15 cellular contexts compared by ENCODE assay signal in genomic region chr1:111563619-111564018, GRCh38. TPM values are rescaled to one million over a fixed set of nuclear protein-coding genes. Genes with fewer than 3 reads are reported as not detected.
A peak's percentile ranks its signal among the peaks of the same experiment; 100 is the strongest.
DNase-seq lines count a peak whose midpoint lies in the region; ATAC-seq, FAIRE-seq and TF ChIP-seq lines count a peak whose summit lies in the region.
"Had no signal": no experiment of that assay in that cellular context is flagged by ENCODE, and none has a peak within 500 bp of the region (broad histone marks: within the 10 kb centered on the region; RNA-seq: fewer than 3 reads in every experiment).

No MANE protein-coding gene starts in this region.

- H3K4me3 ChIP-seq in AG04450 (ENCODE audit: low read depth, low read length) (no peak overlapping the region), astrocyte (ENCODE audit: insufficient read depth, low read depth, low read length) (no peak overlapping the region), OCI-LY7 (ENCODE audit: low read depth, low read length, poor library complexity, severe bottlenecking) (no peak overlapping the region)

- H3K4me3 Mint-ChIP-seq in astrocyte (ENCODE audit: unreplicated experiment), result no peak overlapping the region
- H3K4me3 Mint-ChIP-seq: brain; T-helper 1 cell treated with Interleukin-12 subunit alpha and Interleukin-12 subunit beta and Interleukin-4 antibody, amounts not matched to agents 30 μg/mL and 1 μg/mL, for 36 hours had no signal

- H3K4me1 ChIP-seq in astrocyte (ENCODE audit: insufficient read depth, low read length), result peaks cover 41% of the 10 kb centered on the region
- no peaks in the 10 kb centered on the region for H3K4me1 ChIP-seq in OCI-LY7 (ENCODE audit: insufficient read depth, low read length, poor library complexity, severe bottlenecking)

- H3K4me2 ChIP-seq in astrocyte (ENCODE audit: low read length), result peak overlapping the region; percentile 54
- H3K4me2 ChIP-seq in OCI-LY7 (ENCODE audit: low read length), result no peak overlapping the region

- CTCF ChIA-PET in AG04450 (lab: Charles Lee), result interaction anchor here (0.8 to 2.2 kb wide), 3 partner anchors 8 to 82 kb away, joined by 3 to 11 read pairs (median 4); no protein-coding TSS in a partner anchor
- CTCF ChIA-PET in OCI-LY7 (lab: Charles Lee; ENCODE audit: unreplicated experiment), result no interaction called here

- H3K79me2 ChIP-seq in astrocyte (ENCODE audit: insufficient read depth, low read length) (no peaks in the 10 kb centered on the region), OCI-LY7 (ENCODE audit: insufficient read depth, low read depth, low read length) (no peaks in the 10 kb centered on the region)

- H3K4me1 Mint-ChIP-seq in astrocyte (ENCODE audit: low read depth, unreplicated experiment), result peaks cover 35% of the 10 kb centered on the region

- POLR2A ChIA-PET in AG04450 (lab: Yijun Ruan, JAX), result interaction anchor here (0.7 to 1.4 kb wide), 4 partner anchors 8 to 56 kb away, joined by 4 to 6 read pairs (median 6); no protein-coding TSS in a partner anchor
- POLR2A ChIA-PET in OCI-LY7 (lab: Charles Lee), result interaction anchor here (1.1 to 1.7 kb wide), 2 partner anchors 12 to 28 kb away, joined by 3 to 5 read pairs; no protein-coding TSS in a partner anchor

- H3K36me3 ChIP-seq in astrocyte (ENCODE audit: insufficient read depth, low read length) (no peaks in the 10 kb centered on the region), OCI-LY7 (ENCODE audit: insufficient read depth, low read length) (no peaks in the 10 kb centered on the region)

- FAIRE-seq in astrocyte (lab: Jason Lieb, UNC), result peak; percentile 41
- FAIRE-seq: GM12892 had no signal

- H3K27ac ChIP-seq in AG04450 (ENCODE audit: low read depth, low read length) (peak overlapping the region; percentile 47), astrocyte (ENCODE audit: low read depth, low read length) (peak overlapping the region; percentile 84), OCI-LY7 (ENCODE audit: low read depth, low read length, poor library complexity, severe bottlenecking) (no peak overlapping the region)

- no peaks in the 10 kb centered on the region for H3K9me2 ChIP-seq in OCI-LY7 (ENCODE audit: insufficient read depth, low read length)

- no peaks in the 10 kb centered on the region for H3K9me3 Mint-ChIP-seq in astrocyte (ENCODE audit: unreplicated experiment)
- H3K9me3 Mint-ChIP-seq: T-helper 1 cell treated with Interleukin-12 subunit alpha and Interleukin-12 subunit beta and Interleukin-4 antibody, amounts not matched to agents 30 μg/mL and 1 μg/mL, for 36 hours had no signal

- no peak for TF ChIP-seq CTCF in AG04450 (IDR thresholded peaks at IDR 0.05; ENCODE audit: low read depth, low read length)
- TF ChIP-seq CTCF in astrocyte (IDR thresholded peaks at IDR 0.05; ENCODE audit: insufficient read depth, low read depth, low read length), result no peak
- TF ChIP-seq CTCF in OCI-LY7 (conservative IDR thresholded peaks at IDR 0.05; ENCODE audit: low read length), result no peak

- BruUV-seq in OCI-LY7 (replicated peaks; lab: Mats Ljungman, UMichigan), result no TSS peak

- intact Hi-C loops in OCI-LY7 (cut with micrococcal nuclease; ENCODE audit: unreplicated experiment), result no loop called here

- H3K27me3 ChIP-seq in AG04450 (ENCODE audit: control insufficient read depth, insufficient read depth, low read length) (no peaks in the 10 kb centered on the region), astrocyte (ENCODE audit: insufficient read depth, low read length) (no peaks in the 10 kb centered on the region)

- ATAC-seq in GM21526 (IDR thresholded peaks at IDR 0.05; ENCODE audit: low FRiP score, unreplicated experiment) (no peak), HG03354 (IDR thresholded peaks at IDR 0.05; ENCODE audit: poor library complexity, severe bottlenecking, unreplicated experiment) (no peak)

- peak; percentile 42 for DNase-seq in AG04450 (ENCODE audit: low read depth, low spot score)
- peak; percentile 71 for DNase-seq in HS-27A (ENCODE audit: low read depth)
- peak; percentile 88 for DNase-seq in astrocyte (ENCODE audit: low read depth)
- peak; percentile 85 for DNase-seq in iris pigment epithelial cell (ENCODE audit: low read depth)
- DNase-seq in activated CD4-positive, alpha-beta T cell treated with anti-CD3 and anti-CD28 coated beads, Interleukin-2, amount 50 U/mL, for 4 hours, result no peak
- DNase-seq in OCI-LY7 (ENCODE audit: low spot score), result no peak
- DNase-seq: activated CD4-positive, alpha-beta T cell treated with anti-CD3 and anti-CD28 coated beads for 48 hours; DMS79 treated with DMSO at 0.1 percent for 48 hours; GOT3; mesendoderm had no signal

- no peaks in the 10 kb centered on the region for H3K9me3 ChIP-seq in AG04450 (ENCODE audit: control insufficient read depth, insufficient read depth, low read length)
- no peaks in the 10 kb centered on the region for H3K9me3 ChIP-seq in astrocyte (ENCODE audit: insufficient read depth, low read depth, low read length)
- no peaks in the 10 kb centered on the region for H3K9me3 ChIP-seq in OCI-LY7 (ENCODE audit: low read length)

- no peaks in the 10 kb centered on the region for H3K36me3 Mint-ChIP-seq in astrocyte (ENCODE audit: low read depth, unreplicated experiment)
- H3K36me3 Mint-ChIP-seq: brain had no signal

- peak overlapping the region; percentile 97 for H3K27ac Mint-ChIP-seq in astrocyte (ENCODE audit: unreplicated experiment)
- H3K27ac Mint-ChIP-seq: T-helper 1 cell treated with Interleukin-12 subunit alpha and Interleukin-12 subunit beta and Interleukin-4 antibody, amounts not matched to agents 30 μg/mL and 1 μg/mL, for 36 hours had no signal

- H3K27me3 Mint-ChIP-seq in astrocyte (ENCODE audit: low read depth, unreplicated experiment), result no peaks in the 10 kb centered on the region

- no peak overlapping the region for H2AFZ ChIP-seq in astrocyte (ENCODE audit: low read depth, low read length)
- no peak overlapping the region for H2AFZ ChIP-seq in OCI-LY7 (ENCODE audit: low read length)

- H4K20me1 ChIP-seq in astrocyte (ENCODE audit: insufficient read depth, low read length) (no peaks in the 10 kb centered on the region), OCI-LY7 (ENCODE audit: insufficient read depth, low read length) (no peaks in the 10 kb centered on the region)

- H3K9ac ChIP-seq in astrocyte (ENCODE audit: low read length), result peak overlapping the region; percentile 15

RNA-seq across cellular contexts. Expression of gene RAP1A, which starts 56.0 kb away (rescaled TPM):
- polyA plus RNA-seq in AG04450 (2011; rRNA removed), result 60.0 and 78.1 TPM in 2 replicates
- polyA minus RNA-seq in AG04450 (2011; rRNA and poly(A)+ RNA removed), result 16.9 and 29.8 TPM in 2 replicates
- 63.9 and 66.6 TPM in 2 replicates for total RNA-seq in astrocyte
- 8.5 and 10.4 TPM in 2 replicates for total RNA-seq in OCI-LY7 (2014; rRNA removed; shearing (Covaris generic))
- total RNA-seq in OCI-LY7 (2022), result 72.0 and 86.3 TPM in 2 replicates

Comparison
In these comparisons a context has a peak if more than half of its experiments do, and no peak if none do; other contexts are left out.
1. DNase-seq: peak in AG04450 (single experiment), HS-27A (single experiment), astrocyte (single experiment) and iris pigment epithelial cell (single experiment); none in activated CD4-positive, alpha-beta T cell treated with anti-CD3 and anti-CD28 coated beads, Interleukin-2, amount 50 U/mL, for 4 hours (0 of 2) and OCI-LY7 (single experiment).